ENCODE assay signal across 9 cellular contexts in the genomic region with DNA sequence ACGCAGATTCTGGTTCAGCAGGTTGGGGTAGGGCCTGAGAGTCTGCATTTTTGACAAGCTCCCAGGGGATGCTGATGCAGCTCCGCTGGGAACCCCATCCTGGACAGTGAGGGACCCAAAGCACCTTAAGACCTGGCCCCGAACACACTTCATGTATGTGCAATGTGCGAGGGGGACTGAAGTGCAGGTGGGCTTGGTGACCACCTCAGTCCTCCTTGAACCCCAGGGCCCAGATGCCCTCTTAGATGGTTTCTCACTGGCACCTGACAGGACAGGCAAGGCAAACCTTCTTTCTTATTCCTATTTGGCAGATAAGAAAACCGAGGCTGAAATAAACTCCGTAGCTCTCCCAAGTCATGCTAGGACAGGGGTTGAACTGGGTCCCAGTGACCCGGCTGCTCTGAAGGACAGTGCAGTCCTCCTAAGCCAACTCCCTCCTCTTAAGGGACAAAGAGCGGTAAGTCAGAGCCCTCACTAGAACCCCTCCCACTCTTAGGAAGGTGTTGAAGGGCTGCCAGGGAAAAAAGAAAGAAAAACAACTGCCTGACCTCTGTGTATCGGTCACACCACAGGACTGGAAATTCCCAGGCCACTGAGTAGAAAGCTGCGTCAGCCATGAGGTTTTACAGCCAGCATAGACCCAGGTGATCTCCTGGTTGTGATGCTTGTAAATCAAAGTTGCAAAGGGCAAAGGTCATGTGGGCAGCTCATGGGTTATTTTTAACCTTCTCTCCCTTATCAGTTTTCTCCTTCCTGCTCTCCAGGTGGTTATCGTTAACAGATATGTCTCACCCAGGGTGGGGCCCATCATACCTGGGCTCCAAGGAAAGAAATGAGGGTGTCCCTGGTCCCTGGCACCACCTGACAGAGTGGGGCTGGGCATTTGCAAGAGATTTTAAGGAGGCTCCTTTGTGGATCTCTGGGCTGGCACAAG.
DNase-seq lines count a peak whose midpoint lies in the region; ATAC-seq and TF ChIP-seq lines count a peak whose summit lies in the region.
"Had no signal": no experiment of that assay in that cellular context is flagged by ENCODE, and none has a peak within 500 bp of the region (broad histone marks: within the 10 kb centered on the region; RNA-seq: fewer than 3 reads in every experiment).

No MANE protein-coding gene starts in this region.

- WGBS in right lobe of liver (ENCODE audit: insufficient coverage, low coverage, low lambda C conversion rate, missing lambda C conversion rate): 48% methylated on average over 4 of the region's 11 CpGs

- intact Hi-C loops in CD8-positive, alpha-beta T cell (cut with DNase I, micrococcal nuclease): no loop called here
- intact Hi-C loops in right lobe of liver (cut with DNase I): no loop called here

- H3K36me3 ChIP-seq in CD8-positive, alpha-beta T cell (ENCODE audit: insufficient read depth, low read length): no peaks in the 10 kb centered on the region
- no peaks in the 10 kb centered on the region for H3K36me3 ChIP-seq in right lobe of liver

- H3K4me3 ChIP-seq in CD8-positive, alpha-beta T cell (ENCODE audit: low read depth, low read length): no peak overlapping the region
- no peak overlapping the region for H3K4me3 ChIP-seq in right lobe of liver

- H3K27ac Mint-ChIP-seq in CD8-positive, alpha-beta T cell: no peak overlapping the region
- H3K27ac Mint-ChIP-seq in mesothelial cell of epicardium: no peak overlapping the region

- peak; percentile 62 for ATAC-seq in CD8-positive, alpha-beta T cell
- peak; percentile 87 for ATAC-seq in GM19397 (IDR thresholded peaks at IDR 0.05; ENCODE audit: unreplicated experiment)
- peak; percentile 87 for ATAC-seq in HG03442 (IDR thresholded peaks at IDR 0.05; ENCODE audit: unreplicated experiment)
- peak; percentile 71 to 94 (median 87) for ATAC-seq in right lobe of liver

- no peak overlapping the region for H3K27ac ChIP-seq in CD8-positive, alpha-beta T cell (ENCODE audit: low read depth, low read length)
- peak overlapping the region; percentile 78 to 90 (median 89) for H3K27ac ChIP-seq in right lobe of liver

- TF ChIP-seq POLR2A in right lobe of liver (IDR thresholded peaks at IDR 0.05): no peak

- POLR2A ChIA-PET in CD8-positive, alpha-beta T cell (lab: Charles Lee): no interaction called here

- no peaks in the 10 kb centered on the region for H3K9me3 Mint-ChIP-seq in CD8-positive, alpha-beta T cell
- H3K9me3 Mint-ChIP-seq in mesothelial cell of epicardium: no peaks in the 10 kb centered on the region
- H3K9me3 Mint-ChIP-seq: IgD-negative memory B cell had no signal

- no peaks in the 10 kb centered on the region for H3K4me1 ChIP-seq in CD8-positive, alpha-beta T cell (ENCODE audit: insufficient read depth, low read length)
- H3K4me1 ChIP-seq in right lobe of liver: peaks cover 0 to 11% (median 4%) of the 10 kb centered on the region in 4 donors

- CTCF ChIA-PET in CD8-positive, alpha-beta T cell (lab: Charles Lee): no interaction called here

- H3K27me3 Mint-ChIP-seq in CD8-positive, alpha-beta T cell (ENCODE audit: low read depth): peaks cover 3% of the 10 kb centered on the region
- H3K27me3 Mint-ChIP-seq in mesothelial cell of epicardium (ENCODE audit: low read depth): no peaks in the 10 kb centered on the region

- peak in 1 of 7 experiments; percentile 27 for DNase-seq in CD8-positive, alpha-beta T cell
- peak; percentile 93 for DNase-seq in amniotic epithelial cell (ENCODE audit: low read depth)
- DNase-seq in right lobe of liver: peak; percentile 72 to 86 (median 85)
- DNase-seq in mesothelial cell of epicardium (ENCODE audit: low spot score in 2 of 2, unreplicated experiment in 2 of 2): no peak
- no peak for DNase-seq in nucleus accumbens (lab: John Stamatoyannopoulos, UW)
- DNase-seq in SHP77 (lab: John Stamatoyannopoulos, UW): no peak

- no peaks in the 10 kb centered on the region for H3K9me3 ChIP-seq in CD8-positive, alpha-beta T cell (ENCODE audit: low read length)
- H3K9me3 ChIP-seq in right lobe of liver: no peaks in the 10 kb centered on the region

- no peak overlapping the region for H3K4me3 Mint-ChIP-seq in CD8-positive, alpha-beta T cell
- H3K4me3 Mint-ChIP-seq in mesothelial cell of epicardium: no peak overlapping the region
- H3K4me3 Mint-ChIP-seq: IgD-negative memory B cell had no signal

- no peak for TF ChIP-seq CTCF in CD8-positive, alpha-beta T cell (IDR thresholded peaks at IDR 0.05)
- TF ChIP-seq CTCF in right lobe of liver (IDR thresholded peaks at IDR 0.05) (no peak), mesothelial cell of epicardium (IDR thresholded peaks at IDR 0.05; ENCODE audit: unreplicated experiment) (no peak)

- no peaks in the 10 kb centered on the region for H3K27me3 ChIP-seq in CD8-positive, alpha-beta T cell (ENCODE audit: insufficient read depth, low read length)
- H3K27me3 ChIP-seq in right lobe of liver: no peaks in the 10 kb centered on the region

- H3K36me3 Mint-ChIP-seq in CD8-positive, alpha-beta T cell: no peaks in the 10 kb centered on the region
- H3K36me3 Mint-ChIP-seq in mesothelial cell of epicardium: no peaks in the 10 kb centered on the region

- no peaks in the 10 kb centered on the region for H3K4me1 Mint-ChIP-seq in CD8-positive, alpha-beta T cell (ENCODE audit: low read depth)
- peaks cover 49% of the 10 kb centered on the region for H3K4me1 Mint-ChIP-seq in mesothelial cell of epicardium
- H3K4me1 Mint-ChIP-seq: IgD-negative memory B cell had no signal

Comparison
In these comparisons a context has a peak if more than half of its experiments do, and no peak if none do; other contexts are left out.
1. DNase-seq: peak in amniotic epithelial cell (single experiment) and right lobe of liver (3 of 3); none in mesothelial cell of epicardium (0 of 2), nucleus accumbens (0 of 56) and SHP77 (0 of 2).
2. Peak in every context shown above with its lines, with median percentiles within 50 percentile points of each other: ATAC-seq.